ENCODE assay signal across 24 cellular contexts in the genomic region with DNA sequence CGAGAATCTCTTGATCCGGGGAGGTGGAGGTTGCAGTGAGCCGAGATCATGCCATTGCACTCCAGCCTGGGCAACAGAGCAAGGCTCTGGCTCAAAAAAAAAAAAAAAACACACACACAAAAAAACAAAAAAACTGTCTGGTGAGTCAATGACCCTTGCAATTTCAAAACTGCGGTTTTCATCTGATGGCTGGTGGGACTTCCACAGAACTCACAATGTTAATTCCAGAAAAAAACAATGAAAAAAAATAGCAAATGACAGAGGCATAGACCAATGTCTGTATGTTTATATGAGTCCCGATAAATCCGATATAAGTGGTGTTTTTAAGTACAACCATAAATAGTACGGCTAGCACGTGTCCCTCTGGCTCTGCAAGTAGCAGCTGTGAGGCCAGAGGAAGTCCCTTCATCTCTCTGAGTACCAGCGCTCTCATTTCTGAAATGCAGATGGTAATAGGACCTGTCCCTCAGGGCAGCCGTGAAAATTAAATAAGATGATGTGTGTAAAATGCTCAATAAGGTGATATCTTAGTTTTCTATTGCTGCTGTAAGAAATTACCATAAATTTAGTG. TPM values are rescaled to one million over a fixed set of nuclear protein-coding genes. Genes with fewer than 3 reads are reported as not detected.
DNase-seq lines count a peak whose midpoint lies in the region; ATAC-seq, FAIRE-seq and TF ChIP-seq lines count a peak whose summit lies in the region.
"Had no signal": no experiment of that assay in that cellular context is flagged by ENCODE, and none has a peak within 500 bp of the region (broad histone marks: within the 10 kb centered on the region; RNA-seq: fewer than 3 reads in every experiment).

No MANE protein-coding gene starts in this region.

- TF ChIP-seq CTCF in K562 (IDR thresholded peaks at IDR 0.05 in 2 of 3, conservative IDR thresholded peaks at IDR 0.05 in 1 of 3; ENCODE audit: insufficient read depth in 2 of 3, low read depth in 1 of 3, low read length in 3 of 3) = no peak

- no peaks in the 10 kb centered on the region for H3K9me1 ChIP-seq in K562 (ENCODE audit: control insufficient read depth, insufficient read depth, low read length)

- H3K4me3 ChIP-seq in K562 = no peak overlapping the region
- H3K4me3 ChIP-seq: PC-9, SK-N-MC, testis had no signal

- intact Hi-C loops in K562 (cut with micrococcal nuclease) (no loop called here), cardiac septum (cut with DNase I) (no loop called here)

- FAIRE-seq in K562 (lab: Jason Lieb, UNC) = no peak
- FAIRE-seq: D721Med, G401.6, GM12892, HepG2 had no signal

- 71% methylated on average over 9 of the region's 10 CpGs for WGBS in K562 (ENCODE audit: insufficient coverage, low coverage, missing lambda C conversion rate)

- H3K36me3 ChIP-seq in K562 (ENCODE audit: control insufficient read depth, insufficient read depth, low read length) = no peaks in the 10 kb centered on the region

- BruUV-seq in K562 (replicated peaks; lab: Mats Ljungman, UMichigan) = no TSS peak

- POLR2A ChIA-PET in K562 (lab: Yijun Ruan, JAX) = interaction anchor here (0.7 to 1.3 kb wide), 2 partner anchors 8 to 10 kb away, joined by 3 to 4 read pairs; no protein-coding TSS in a partner anchor

- H3K27me3 ChIP-seq in K562 (ENCODE audit: control insufficient read depth in 2 of 2, insufficient read depth in 2 of 2, low read length in 2 of 2) = no peaks in the 10 kb centered on the region
- H3K27me3 ChIP-seq: testis had no signal

- peaks cover 7 to 21% of the 10 kb centered on the region in 2 experiments; a peak in 4 of 5 replicates for H3K4me1 ChIP-seq in K562 (replicated peaks in 1 of 2; ENCODE audit: control insufficient read depth in 2 of 2, insufficient read depth in 2 of 2, low read length in 2 of 2)
- H3K4me1 ChIP-seq: testis had no signal

- peak overlapping the region; percentile 75 for H2AFZ ChIP-seq in K562 (ENCODE audit: low read depth, low read length)

- H3K27ac ChIP-seq in K562 (ENCODE audit: extremely low read depth, low read depth, low read length) = no peak overlapping the region
- H3K27ac ChIP-seq: parathyroid adenoma, PC-9, SK-N-MC, testis had no signal

- no peak for TF ChIP-seq EP300 in K562 (IDR thresholded peaks at IDR 0.05; ENCODE audit: low read length)

- ATAC-seq in GM18502 (IDR thresholded peaks at IDR 0.05; ENCODE audit: poor library complexity, unreplicated experiment) (peak; percentile 56), GM21526 (IDR thresholded peaks at IDR 0.05; ENCODE audit: low FRiP score, unreplicated experiment) (peak; percentile 60), K562 (no peak), HG02623 (IDR thresholded peaks at IDR 0.05; ENCODE audit: unreplicated experiment) (no peak)
- ATAC-seq: HCT116, HepG2 had no signal

- TF ChIP-seq POLR2A in K562 (conservative IDR thresholded peaks at IDR 0.05) = no peak

- H4K20me1 ChIP-seq in K562 (replicated peaks; ENCODE audit: control insufficient read depth, insufficient read depth, low read length) = no peaks in the 10 kb centered on the region

- H3K9ac ChIP-seq in K562 (ENCODE audit: insufficient read depth in 1 of 2, low read depth in 2 of 2, low read length in 2 of 2) = no peak overlapping the region
- H3K9ac ChIP-seq: parathyroid adenoma had no signal

- H3K4me2 ChIP-seq in K562 (ENCODE audit: insufficient read depth, low read length) = no peak overlapping the region
- H3K4me2 ChIP-seq: PC-9 had no signal

- CTCF ChIA-PET in K562 (lab: Yijun Ruan, JAX; ENCODE audit: low intra/inter-chr PET ratio) = no interaction called here

- in situ Hi-C loops in K562 (cut with MboI) = loop anchor here (10.0 kb wide), 1 partner anchor 246 kb away; the partner anchor contains the start of gene PARD6B

- H3K9me3 ChIP-seq in K562 (replicated peaks; ENCODE audit: control insufficient read depth, insufficient read depth, low read depth, low read length) = no peaks in the 10 kb centered on the region
- H3K9me3 ChIP-seq: testis had no signal

- H3K79me2 ChIP-seq in K562 (ENCODE audit: control insufficient read depth, insufficient read depth, low read length) = no peaks in the 10 kb centered on the region
- H3K79me2 ChIP-seq: parathyroid adenoma had no signal

- DNase-seq in NOMO-1 (lab: John Stamatoyannopoulos, UW; ENCODE audit: unreplicated experiment in 2 of 2) (peak; percentile 54 to 86), K562 (ENCODE audit: extremely low read depth in 1 of 4, low spot score in 3 of 4) (no peak), HuH-7 (ENCODE audit: low spot score) (no peak), cardiac septum (ENCODE audit: low spot score) (no peak)
- DNase-seq: activated CD4-positive, alpha-beta T cell treated with anti-CD3 and anti-CD28 coated beads, Interleukin-2, amount 50 U/mL, for 4 hours; amygdala; effector memory CD4-positive, alpha-beta T cell; glutamatergic neuron; NCI-H1048; NCI-H2081 treated with DMSO at 0.1 percent for 48 hours; NCI-H524 treated with DMSO at 0.1 percent for 48 hours; PC-9; stimulated activated CD4-positive, alpha-beta T cell treated with anti-CD3 and anti-CD28 coated beads, Interleukin-4, amount 100 ng/mL, for 24 hours; testis had no signal

- no peak for TF ChIP-seq RAD21 in K562 (CRISPR knock-in tag; conservative IDR thresholded peaks at IDR 0.05 in 1 of 2, IDR thresholded peaks at IDR 0.05 in 1 of 2)

TF ChIP-seq in K562, 482 proteins besides CTCF, POLR2A, EP300 and RAD21 (continues in another document):
- TF ChIP-seq NFE2 (IDR thresholded peaks at IDR 0.05; ENCODE audit: low read depth) = no peak
- TF ChIP-seq GTF3C2 (IDR thresholded peaks at IDR 0.05; ENCODE audit: borderline replicate concordance, extremely low read depth, insufficient read length) = no peak
- TF ChIP-seq BDP1 (IDR thresholded peaks at IDR 0.05; ENCODE audit: insufficient read depth, insufficient read length) = no peak
- TF ChIP-seq GTF2A2 (tag; IDR thresholded peaks at IDR 0.05) = no peak

RNA-seq across cellular contexts. Expression of gene PTPN1, which starts 21.9 kb away (rescaled TPM):
- 39.8 and 48.2 TPM in 2 replicates for total RNA-seq in K562 (2011; cell fraction: chromatin; rRNA removed; ENCODE audit: low replicate concordance)
- 25.1 and 26.7 TPM in 2 replicates for total RNA-seq in K562 (2011; cell fraction: nucleolus; rRNA removed)
- 44.3 and 59.5 TPM in 2 replicates for total RNA-seq in K562 (2011; cell fraction: nucleoplasm; rRNA removed)
- total RNA-seq in K562 (2014; rRNA removed) (56.4 and 69.8 TPM in 2 replicates), K562 (2014; rRNA removed; fragmentation: Illumina TruSeq; extraction: Trizol) (44.5 and 49.4 TPM in 2 replicates), K562 (2015; rRNA removed; fragmentation: Illumina TruSeq; extraction: Trizol) (58.5 and 58.9 TPM in 2 replicates), K562 (2021) (71.9 and 80.4 TPM in 2 replicates), cardiac septum (34.2 TPM)
- polyA plus RNA-seq in K562 (2011; rRNA removed) (31.5 and 53.1 TPM in 2 replicates), K562 (2014; fragmentation: Illumina TruSeq; extraction: Trizol) (85.3 and 88.7 TPM in 2 replicates), K562 (2014; fragmentation: Nextera tagmentation; extraction: Ambion mirVana) (10 to 100 TPM; 11.0 to 15.7 TPM), K562 (2014; rRNA removed) (52.5 and 54.0 TPM in 2 replicates)
- 38.3 and 62.4 TPM in 2 replicates for polyA plus RNA-seq in K562 (2011; cell fraction: cytosol; rRNA removed)
- 50.2 and 94.2 TPM in 2 replicates for polyA plus RNA-seq in K562 (2011; cell fraction: nucleus; rRNA removed)
- polyA plus RNA-seq in K562 (2012) = 56.3 and 67.9 TPM in 2 replicates
- 40.7 and 49.1 TPM in 2 replicates for polyA minus RNA-seq in K562 (2011; rRNA and poly(A)+ RNA removed)
- polyA minus RNA-seq in K562 (2011; cell fraction: cytosol; rRNA and poly(A)+ RNA removed) = 25.5 and 37.9 TPM in 2 replicates
- 13.3 and 26.4 TPM in 2 replicates for polyA minus RNA-seq in K562 (2011; cell fraction: nucleus; rRNA and poly(A)+ RNA removed)

Comparison
In these comparisons a context has a peak if more than half of its experiments do, and no peak if none do; other contexts are left out.
1. ATAC-seq: peak in GM18502 (single experiment) and GM21526 (single experiment); none in K562 (single experiment) and HG02623 (single experiment).
2. DNase-seq: peak in NOMO-1 (2 of 2); none in K562 (0 of 4), HuH-7 (single experiment) and cardiac septum (single experiment).